17 cellular contexts compared by ENCODE assay signal in genomic region chr3:195165790-195166189, GRCh38.
"Had no signal": no experiment of that assay in that cellular context is flagged by ENCODE, and none has a peak within 500 bp of the region (broad histone marks: within the 10 kb centered on the region; RNA-seq: fewer than 3 reads in every experiment).

No MANE protein-coding gene starts in this region.

- H3K27ac Mint-ChIP-seq: activated CD8-positive, alpha-beta memory T cell treated with anti-CD3 and anti-CD28 coated beads, Interleukin-2, amount 10 ng/mL, durations not matched to agents 7 days and 5 days; activated T-cell treated with anti-CD3 and anti-CD28 coated beads, Interleukin-2, amount 50 U/mL, for 24 hours; T-helper 1 cell treated with Interleukin-12 subunit alpha and Interleukin-12 subunit beta and Interleukin-4 antibody, amounts not matched to agents 30 μg/mL and 1 μg/mL, for 36 hours; WTC11 had no signal

- DNase-seq: activated CD4-positive, alpha-beta T cell treated with anti-CD3 and anti-CD28 coated beads, Interleukin-2, amount 50 U/mL, for 1 hour; activated CD8-positive, alpha-beta memory T cell treated with anti-CD3 and anti-CD28 coated beads, Interleukin-2, amount 10 ng/mL, durations not matched to agents 7 days and 5 days; activated naive CD4-positive, alpha-beta T cell treated with Interleukin-2 at 50 U/mL for 16 hours; activated T-cell treated with anti-CD3 and anti-CD28 coated beads, Interleukin-2, amount 50 U/mL, for 24 hours; amniotic stem cell; body of pancreas; central memory CD4-positive, alpha-beta T cell; effector CD8-positive, alpha-beta T cell; foreskin melanocyte; heart left ventricle; left colon; naive B cell; right cardiac atrium; stimulated activated naive CD4-positive, alpha-beta T cell treated with Interleukin-2 at 50 U/mL for 16 hours; upper lobe of left lung had no signal

- H3K9me3 Mint-ChIP-seq: activated T-cell treated with anti-CD3 and anti-CD28 coated beads, Interleukin-2, amount 50 U/mL, for 24 hours; naive B cell; T-helper 1 cell treated with Interleukin-12 subunit alpha and Interleukin-12 subunit beta and Interleukin-4 antibody, amounts not matched to agents 30 μg/mL and 1 μg/mL, for 36 hours; WTC11 had no signal

- H3K27me3 Mint-ChIP-seq: activated CD8-positive, alpha-beta memory T cell treated with anti-CD3 and anti-CD28 coated beads, Interleukin-2, amount 10 ng/mL, durations not matched to agents 7 days and 5 days; activated T-cell treated with anti-CD3 and anti-CD28 coated beads, Interleukin-2, amount 50 U/mL, for 24 hours; naive B cell had no signal

- H3K36me3 Mint-ChIP-seq: activated CD8-positive, alpha-beta memory T cell treated with anti-CD3 and anti-CD28 coated beads, Interleukin-2, amount 10 ng/mL, durations not matched to agents 7 days and 5 days; naive B cell; WTC11 had no signal

- H3K4me3 Mint-ChIP-seq: activated CD8-positive, alpha-beta memory T cell treated with anti-CD3 and anti-CD28 coated beads, Interleukin-2, amount 10 ng/mL, durations not matched to agents 7 days and 5 days; activated T-cell treated with anti-CD3 and anti-CD28 coated beads, Interleukin-2, amount 50 U/mL, for 24 hours; naive B cell; T-helper 1 cell treated with Interleukin-12 subunit alpha and Interleukin-12 subunit beta and Interleukin-4 antibody, amounts not matched to agents 30 μg/mL and 1 μg/mL, for 36 hours; WTC11 had no signal

- ATAC-seq: activated CD8-positive, alpha-beta memory T cell treated with anti-CD3 and anti-CD28 coated beads, Interleukin-2, amount 10 ng/mL, durations not matched to agents 7 days and 5 days; body of pancreas; heart left ventricle; left colon; right cardiac atrium; WTC11 had no signal

- H3K4me1 Mint-ChIP-seq: WTC11 had no signal
